8 cellular contexts compared by ENCODE assay signal in genomic region chr19:49690073-49690655, GRCh38.
DNase-seq lines count a peak whose midpoint lies in the region; ATAC-seq and TF ChIP-seq lines count a peak whose summit lies in the region.

No MANE protein-coding gene starts in this region.

- POLR2A ChIA-PET in HEK293 (lab: Yijun Ruan, JAX): interaction anchor here (1.2 to 1.4 kb wide), 2 partner anchors 14 to 76 kb away, joined by 3 to 7 read pairs; partner anchors contain the start of gene AP2A1

- peak; percentile 1 for ATAC-seq in activated naive CD8-positive, alpha-beta T cell treated with anti-CD3 and anti-CD28 coated beads, Interleukin-2, amount 50 U/mL, for 24 hours
- ATAC-seq in stimulated activated effector memory CD8-positive, alpha-beta T cell treated with anti-CD3 and anti-CD28 coated beads, Interleukin-12 subunit alpha, Interleukin-12 subunit beta, amount 100 ng/mL, for 72 hours: no peak
- ATAC-seq in GM19397 (IDR thresholded peaks at IDR 0.05; ENCODE audit: unreplicated experiment) (no peak), HG03442 (IDR thresholded peaks at IDR 0.05; ENCODE audit: unreplicated experiment) (no peak)

- H3K4me1 ChIP-seq in HEK293 (ENCODE audit: control insufficient read depth, insufficient read depth, low read length): peaks cover 8% of the 10 kb centered on the region

- H3K36me3 ChIP-seq in HEK293 (ENCODE audit: control insufficient read depth in 2 of 2, insufficient read depth in 1 of 2, low read length in 2 of 2): peaks cover 5 to 36% of the 10 kb centered on the region in 2 experiments

- no peak overlapping the region; the same call in 1 of the 2 replicates for H3K27ac ChIP-seq in HEK293 (ENCODE audit: extremely low read depth, low read depth, low read length)

- no peaks in the 10 kb centered on the region for H3K9me3 Mint-ChIP-seq in activated naive CD8-positive, alpha-beta T cell treated with anti-CD3 and anti-CD28 coated beads, Interleukin-2, amount 50 U/mL, for 24 hours
- H3K9me3 Mint-ChIP-seq in stimulated activated effector memory CD8-positive, alpha-beta T cell treated with anti-CD3 and anti-CD28 coated beads, Interleukin-12 subunit alpha, Interleukin-12 subunit beta, amount 100 ng/mL, for 72 hours: no peaks in the 10 kb centered on the region

- no peak for TF ChIP-seq CTCF in HEK293 (tag by site-specific recombination; IDR thresholded peaks at IDR 0.05)

- H3K4me3 ChIP-seq in HEK293 (ENCODE audit: low read depth, low read length) (no peak overlapping the region), iPS-18c (ENCODE audit: insufficient read depth, low read depth, low read length) (peak overlapping the region; percentile 85)

- DNase-seq in activated naive CD8-positive, alpha-beta T cell treated with anti-CD3 and anti-CD28 coated beads, Interleukin-2, amount 50 U/mL, for 24 hours: no peak
- DNase-seq in stimulated activated effector memory CD8-positive, alpha-beta T cell treated with anti-CD3 and anti-CD28 coated beads, Interleukin-12 subunit alpha, Interleukin-12 subunit beta, amount 100 ng/mL, for 72 hours (ENCODE audit: low spot score in 2 of 2): no peak
- DNase-seq in activated effector memory CD4-positive, alpha-beta T cell treated with anti-CD3 and anti-CD28 coated beads, Interleukin-2, amount 50 U/mL, for 16 hours: no peak
- no peak for DNase-seq in putamen (ENCODE audit: low spot score)

- H3K4me3 Mint-ChIP-seq in activated naive CD8-positive, alpha-beta T cell treated with anti-CD3 and anti-CD28 coated beads, Interleukin-2, amount 50 U/mL, for 24 hours: peak overlapping the region; percentile 60
- peak overlapping the region; percentile 71 for H3K4me3 Mint-ChIP-seq in stimulated activated effector memory CD8-positive, alpha-beta T cell treated with anti-CD3 and anti-CD28 coated beads, Interleukin-12 subunit alpha, Interleukin-12 subunit beta, amount 100 ng/mL, for 72 hours

- H3K27ac Mint-ChIP-seq in activated naive CD8-positive, alpha-beta T cell treated with anti-CD3 and anti-CD28 coated beads, Interleukin-2, amount 50 U/mL, for 24 hours: peak overlapping the region; percentile 52
- H3K27ac Mint-ChIP-seq in stimulated activated effector memory CD8-positive, alpha-beta T cell treated with anti-CD3 and anti-CD28 coated beads, Interleukin-12 subunit alpha, Interleukin-12 subunit beta, amount 100 ng/mL, for 72 hours: peak overlapping the region; percentile 70

- CTCF ChIA-PET in HEK293 (lab: Yijun Ruan, JAX): interaction anchor here (0.6 to 1.1 kb wide), 3 partner anchors 9 to 27 kb away, joined by 3 to 6 read pairs (median 3); no protein-coding TSS in a partner anchor

- no peaks in the 10 kb centered on the region for H3K9me3 ChIP-seq in HEK293 (ENCODE audit: control insufficient read depth, insufficient read depth, low read depth, low read length)
- H3K9me3 ChIP-seq in iPS-18c (ENCODE audit: control insufficient read depth, insufficient read depth, low read length): peaks cover 2% of the 10 kb centered on the region

- peaks cover 27% of the 10 kb centered on the region for H3K4me1 Mint-ChIP-seq in activated naive CD8-positive, alpha-beta T cell treated with anti-CD3 and anti-CD28 coated beads, Interleukin-2, amount 50 U/mL, for 24 hours
- H3K4me1 Mint-ChIP-seq in stimulated activated effector memory CD8-positive, alpha-beta T cell treated with anti-CD3 and anti-CD28 coated beads, Interleukin-12 subunit alpha, Interleukin-12 subunit beta, amount 100 ng/mL, for 72 hours: peaks cover 36% of the 10 kb centered on the region

- peaks cover 23% of the 10 kb centered on the region for H3K36me3 Mint-ChIP-seq in activated naive CD8-positive, alpha-beta T cell treated with anti-CD3 and anti-CD28 coated beads, Interleukin-2, amount 50 U/mL, for 24 hours (ENCODE audit: low read depth)
- H3K36me3 Mint-ChIP-seq in stimulated activated effector memory CD8-positive, alpha-beta T cell treated with anti-CD3 and anti-CD28 coated beads, Interleukin-12 subunit alpha, Interleukin-12 subunit beta, amount 100 ng/mL, for 72 hours: peaks cover 63% of the 10 kb centered on the region

- H3K27me3 Mint-ChIP-seq in activated naive CD8-positive, alpha-beta T cell treated with anti-CD3 and anti-CD28 coated beads, Interleukin-2, amount 50 U/mL, for 24 hours: peaks cover 21% of the 10 kb centered on the region

TF ChIP-seq in HEK293, 187 proteins besides CTCF, POLR2A, EP300 and RAD21:
- TF ChIP-seq ZNF585B (tag by site-specific recombination; IDR thresholded peaks at IDR 0.05) (no peak), PRDM4 (tag by site-specific recombination; IDR thresholded peaks at IDR 0.05) (peak; percentile 42; the same call in 1 of the 2 replicates), ZNF837 (tag by site-specific recombination; IDR thresholded peaks at IDR 0.05) (no peak), ZNF76 (tag by site-specific recombination; IDR thresholded peaks at IDR 0.05; ENCODE audit: borderline replicate concordance, low read depth) (no peak), ZNF658 (tag by site-specific recombination; IDR thresholded peaks at IDR 0.05) (no peak)
